Comparison of ENCODE assay signal across 8 cellular contexts in genomic region chr2:216370961-216371633, GRCh38. TPM values are rescaled to one million over a fixed set of nuclear protein-coding genes. Genes with fewer than 3 reads are reported as not detected.
DNase-seq lines count a peak whose midpoint lies in the region; ATAC-seq and TF ChIP-seq lines count a peak whose summit lies in the region.

No MANE protein-coding gene starts in this region.

- no peak for ATAC-seq in activated naive CD4-positive, alpha-beta T cell treated with anti-CD3 and anti-CD28 coated beads, Interleukin-2, amount 50 U/mL, for 72 hours
- no peak for ATAC-seq in activated B cell treated with CpG ODN at 0.5 μM for 24 hours (ENCODE audit: low read depth)
- ATAC-seq in HG03460 (IDR thresholded peaks at IDR 0.05; ENCODE audit: unreplicated experiment): no peak

- H3K36me3 ChIP-seq in iPS-18a (ENCODE audit: control insufficient read depth, low read depth, low read length) (no peaks in the 10 kb centered on the region), stomach (no peaks in the 10 kb centered on the region), spleen (no peaks in the 10 kb centered on the region), SJCRH30 (no peaks in the 10 kb centered on the region)

- H3K9me3 ChIP-seq in iPS-18a (ENCODE audit: control insufficient read depth, low read depth, low read length) (no peaks in the 10 kb centered on the region), stomach (no peaks in the 10 kb centered on the region), spleen (no peaks in the 10 kb centered on the region), SJCRH30 (replicated peaks) (no peaks in the 10 kb centered on the region)

- POLR2A ChIA-PET in activated B cell treated with CpG ODN at 0.5 μM for 24 hours (lab: Charles Lee): no interaction called here

- peaks cover 15% of the 10 kb centered on the region for H3K4me1 Mint-ChIP-seq in activated naive CD4-positive, alpha-beta T cell treated with anti-CD3 and anti-CD28 coated beads, Interleukin-2, amount 50 U/mL, for 24 hours
- peaks cover 12% of the 10 kb centered on the region for H3K4me1 Mint-ChIP-seq in activated B cell treated with CpG ODN at 0.5 μM for 24 hours

- no peak overlapping the region for H3K27ac ChIP-seq in iPS-18a (ENCODE audit: low read length)
- no peak overlapping the region for H3K27ac ChIP-seq in stomach
- H3K27ac ChIP-seq in spleen: no peak overlapping the region
- H3K27ac ChIP-seq in SJCRH30: no peak overlapping the region

- H3K9ac ChIP-seq in iPS-18a (ENCODE audit: low read length): no peak overlapping the region

- no peak for TF ChIP-seq EP300 in stomach (IDR thresholded peaks at IDR 0.05)

- intact Hi-C loops in activated B cell treated with CpG ODN at 0.5 μM for 24 hours (cut with micrococcal nuclease): no loop called here
- intact Hi-C loops in stomach (cut with DNase I; ENCODE audit: low total_unique reads): no loop called here
- intact Hi-C loops in spleen (cut with DNase I; ENCODE audit: low total_unique reads): no loop called here

- DNase-seq in activated naive CD4-positive, alpha-beta T cell treated with anti-CD3 and anti-CD28 coated beads, Interleukin-2, amount 50 U/mL, for 72 hours (ENCODE audit: low spot score in 2 of 2): no peak
- DNase-seq in activated B cell treated with CpG ODN at 0.5 μM for 24 hours (no peak), stomach (no peak), spleen (no peak), SJCRH30 (no peak)

- CTCF ChIA-PET in activated B cell treated with CpG ODN at 0.5 μM for 24 hours (lab: Charles Lee): no interaction called here

- peaks cover 1% of the 10 kb centered on the region for H3K36me3 Mint-ChIP-seq in activated naive CD4-positive, alpha-beta T cell treated with anti-CD3 and anti-CD28 coated beads, Interleukin-2, amount 50 U/mL, for 24 hours
- H3K36me3 Mint-ChIP-seq in activated naive CD4-positive, alpha-beta T cell treated with anti-CD3 and anti-CD28 coated beads, Interleukin-2, amount 50 U/mL, for 72 hours: peaks cover 7 to 18% of the 10 kb centered on the region in 2 donors
- no peaks in the 10 kb centered on the region for H3K36me3 Mint-ChIP-seq in activated B cell treated with CpG ODN at 0.5 μM for 24 hours (ENCODE audit: low read depth)

- H3K4me3 Mint-ChIP-seq in activated naive CD4-positive, alpha-beta T cell treated with anti-CD3 and anti-CD28 coated beads, Interleukin-2, amount 50 U/mL, for 24 hours: peak overlapping the region; percentile 37
- peak overlapping the region; percentile 52 for H3K4me3 Mint-ChIP-seq in activated B cell treated with CpG ODN at 0.5 μM for 24 hours

- H3K4me3 ChIP-seq in iPS-18a (ENCODE audit: low read length) (peak overlapping the region; percentile 48), stomach (peak overlapping the region; percentile 19 to 41 (median 24)), spleen (peak overlapping the region in 3 of 8 donors; percentile 14 to 50 (median 15)), SJCRH30 (no peak overlapping the region)

- H3K9me3 Mint-ChIP-seq in activated naive CD4-positive, alpha-beta T cell treated with anti-CD3 and anti-CD28 coated beads, Interleukin-2, amount 50 U/mL, for 24 hours: no peaks in the 10 kb centered on the region
- peaks cover 0 to 8% of the 10 kb centered on the region in 2 donors for H3K9me3 Mint-ChIP-seq in activated naive CD4-positive, alpha-beta T cell treated with anti-CD3 and anti-CD28 coated beads, Interleukin-2, amount 50 U/mL, for 72 hours
- H3K9me3 Mint-ChIP-seq in activated B cell treated with CpG ODN at 0.5 μM for 24 hours: no peaks in the 10 kb centered on the region

- no peak for TF ChIP-seq CTCF in activated B cell treated with CpG ODN at 0.5 μM for 24 hours (IDR thresholded peaks at IDR 0.05)
- no peak for TF ChIP-seq CTCF in stomach (IDR thresholded peaks at IDR 0.05)
- no peak for TF ChIP-seq CTCF in spleen (IDR thresholded peaks at IDR 0.05 in 8 of 11, conservative IDR thresholded peaks at IDR 0.05 in 3 of 11)

- no peak overlapping the region for H3K27ac Mint-ChIP-seq in activated naive CD4-positive, alpha-beta T cell treated with anti-CD3 and anti-CD28 coated beads, Interleukin-2, amount 50 U/mL, for 24 hours
- no peak overlapping the region for H3K27ac Mint-ChIP-seq in activated naive CD4-positive, alpha-beta T cell treated with anti-CD3 and anti-CD28 coated beads, Interleukin-2, amount 50 U/mL, for 72 hours
- H3K27ac Mint-ChIP-seq in activated B cell treated with CpG ODN at 0.5 μM for 24 hours: no peak overlapping the region

- H3K27me3 Mint-ChIP-seq in activated naive CD4-positive, alpha-beta T cell treated with anti-CD3 and anti-CD28 coated beads, Interleukin-2, amount 50 U/mL, for 24 hours: peaks cover 34% of the 10 kb centered on the region
- H3K27me3 Mint-ChIP-seq in activated B cell treated with CpG ODN at 0.5 μM for 24 hours: peaks cover 67% of the 10 kb centered on the region

- no peak for TF ChIP-seq POLR2A in stomach (IDR thresholded peaks at IDR 0.05)
- TF ChIP-seq POLR2A in spleen (IDR thresholded peaks at IDR 0.05): no peak

- peaks cover 12% of the 10 kb centered on the region for H3K4me1 ChIP-seq in iPS-18a (ENCODE audit: control insufficient read depth, low read depth, low read length)
- peaks cover 13 to 19% (median 17%) of the 10 kb centered on the region in 4 donors for H3K4me1 ChIP-seq in stomach
- H3K4me1 ChIP-seq in spleen: peaks cover 8 to 18% (median 17%) of the 10 kb centered on the region in 6 donors
- H3K4me1 ChIP-seq in SJCRH30: no peaks in the 10 kb centered on the region

- WGBS in stomach, 5 donors: 1 to 6% (median 2%) methylated on average over 21 to 45 of the region's 45 CpGs
- 2% methylated on average over 26 to 45 of the region's 45 CpGs for WGBS in spleen, 5 donors

- H3K27me3 ChIP-seq in iPS-18a (ENCODE audit: control insufficient read depth, insufficient read depth, low read length) (peaks cover 33% of the 10 kb centered on the region), stomach (peaks cover 9 to 89% (median 42%) of the 10 kb centered on the region in 3 donors), spleen (replicated peaks in 1 of 7) (peaks cover 0 to 97% (median 46%) of the 10 kb centered on the region in 7 donors), SJCRH30 (no peaks in the 10 kb centered on the region)

RNA-seq across cellular contexts. Expression of gene MARCHF4, which starts 1.2 kb away (rescaled TPM):
- total RNA-seq in activated naive CD4-positive, alpha-beta T cell treated with anti-CD3 and anti-CD28 coated beads, Interleukin-2, amount 50 U/mL, for 72 hours: not detected
- total RNA-seq in activated B cell treated with CpG ODN at 0.5 μM for 24 hours (not detected in 2 replicates), stomach (under 1 TPM in 1 of 5 donors, not detected in 4; 0.55 TPM), spleen (not detected)
- polyA plus RNA-seq in stomach (under 1 TPM; 0.10 to 0.50 (median 0.31) TPM), spleen (not detected)
- not detected in 2 replicates for total RNA-seq in SJCRH30 (2014; rRNA removed; shearing (Covaris generic))

RNA-seq across cellular contexts. Expression of gene SMARCAL1, which starts 41.2 kb away (rescaled TPM):
- 10 to 100 TPM; 28.3 to 29.2 TPM for total RNA-seq in activated naive CD4-positive, alpha-beta T cell treated with anti-CD3 and anti-CD28 coated beads, Interleukin-2, amount 50 U/mL, for 72 hours
- total RNA-seq in activated B cell treated with CpG ODN at 0.5 μM for 24 hours (31.5 and 34.3 TPM in 2 replicates), stomach (100 to 1,000 TPM in 1 of 5 donors, 10 to 100 TPM in 4; 13.0 to 152 (median 30.9) TPM), spleen (10 to 100 TPM; 21.9 to 34.9 (median 25.4) TPM)
- polyA plus RNA-seq in stomach (10 to 100 TPM in 1 of 3 donors, 1 to 10 TPM in 2; 5.8 to 10.2 (median 6.8) TPM), spleen (10 to 100 TPM in 1 of 3 donors, 1 to 10 TPM in 2; 7.3 to 10.4 (median 7.9) TPM)
- total RNA-seq in SJCRH30 (2014; rRNA removed; shearing (Covaris generic)): 8.8 and 9.4 TPM in 2 replicates
